1 cellular context compared by ENCODE assay signal in genomic region chr9:127450831-127451680, GRCh38.
TF ChIP-seq lines count a peak whose summit lies in the region.

Gene LRSAM1, plus strand, starts transcription at chr9:127451510. Its CDS starts 3,018 bp downstream, at chr9:127454528.
Gene RPL12, minus strand, starts transcription at chr9:127451406. Its CDS starts 89 bp downstream, at chr9:127451317.

TF ChIP-seq in GM23338, 12 proteins besides CTCF, POLR2A, EP300 and RAD21 (continued from another document):
- TF ChIP-seq ZNF462 (CRISPR knock-in tag; IDR thresholded peaks at IDR 0.05): no peak
- no peak for TF ChIP-seq ZNF114 (CRISPR knock-in tag; IDR thresholded peaks at IDR 0.05)
- TF ChIP-seq EZH2phosphoT487 (IDR thresholded peaks at IDR 0.05; ENCODE audit: unreplicated experiment): no peak
- no peak for TF ChIP-seq EZH2 (IDR thresholded peaks at IDR 0.05; ENCODE audit: low read depth, unreplicated experiment)
- TF ChIP-seq JUNB (IDR thresholded peaks at IDR 0.05; ENCODE audit: unreplicated experiment): no peak
- TF ChIP-seq REST (IDR thresholded peaks at IDR 0.05; ENCODE audit: unreplicated experiment): no peak
- peak; percentile 15; the same call in 1 of the 2 replicates for TF ChIP-seq NANOG (IDR thresholded peaks at IDR 0.05; ENCODE audit: borderline replicate concordance)
- TF ChIP-seq ZNF331 (CRISPR knock-in tag; IDR thresholded peaks at IDR 0.05; ENCODE audit: low read depth): no peak
- TF ChIP-seq STAT1 (IDR thresholded peaks at IDR 0.05; ENCODE audit: unreplicated experiment): no peak
- peak; percentile 100 for TF ChIP-seq POLR2AphosphoS5 (IDR thresholded peaks at IDR 0.05; ENCODE audit: low read depth)
